Comparison of ENCODE assay signal across 8 cellular contexts in the genomic region with DNA sequence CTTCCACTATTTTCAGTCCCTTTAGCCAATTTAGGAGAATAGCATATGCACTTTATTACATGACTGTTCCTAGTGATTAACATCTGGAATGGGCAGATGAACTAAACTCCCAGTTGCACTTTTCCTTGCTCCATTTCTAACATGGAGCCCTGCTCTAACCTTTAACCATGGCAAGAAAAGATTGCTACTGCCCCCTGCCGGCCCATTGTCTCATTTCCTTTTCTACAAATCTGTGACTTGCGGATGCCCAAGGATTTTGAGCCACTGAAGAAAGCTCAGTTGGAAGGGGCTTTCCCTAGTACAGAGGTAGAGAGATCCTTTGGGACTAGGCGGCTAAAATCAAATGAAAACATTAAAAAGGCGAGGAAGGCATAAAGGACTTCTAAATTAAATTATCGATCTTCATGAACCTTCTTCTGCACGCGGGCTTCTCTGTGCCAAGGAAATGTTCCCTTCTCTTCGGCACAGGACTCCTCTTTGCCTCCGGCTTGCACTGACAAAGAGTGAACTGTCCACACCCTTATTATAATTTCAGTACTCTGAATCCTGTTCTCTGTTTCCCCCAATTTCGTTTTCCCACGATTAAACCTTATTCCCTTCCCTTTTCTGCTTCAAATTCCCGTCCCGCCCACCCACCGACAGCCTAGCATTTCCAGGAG. TPM values are rescaled to one million over a fixed set of nuclear protein-coding genes. Genes with fewer than 3 reads are reported as not detected.
DNase-seq lines count a peak whose midpoint lies in the region; ATAC-seq and TF ChIP-seq lines count a peak whose summit lies in the region.

No MANE protein-coding gene starts in this region.

- H3K27me3 ChIP-seq in H7 (ENCODE audit: control insufficient read depth, insufficient read depth, low read length): no peaks in the 10 kb centered on the region

- peak; percentile 47 for DNase-seq in D341Med (ENCODE audit: low spot score)
- DNase-seq in H7: peak; percentile 17
- DNase-seq in NCI-H446 treated with DMSO at 0.1 percent for 48 hours (lab: John Stamatoyannopoulos, UW): peak; percentile 1
- DNase-seq in activated T-cell treated with anti-CD3 and anti-CD28 coated beads for 24 hours (ENCODE audit: low read depth): peak; percentile 25
- DNase-seq in fibroblast of villous mesenchyme (ENCODE audit: low read depth): peak; percentile 54
- DNase-seq in occipital lobe (lab: John Stamatoyannopoulos, UW): peak; percentile 21
- no peak for DNase-seq in mesenteric fat pad (ENCODE audit: low spot score)

- peak overlapping the region; percentile 37 for H3K4me3 ChIP-seq in H7 (ENCODE audit: insufficient read depth, low read depth, low read length)
- H3K4me3 ChIP-seq in fibroblast of villous mesenchyme (ENCODE audit: low read depth, low read length): no peak overlapping the region

- no peak for ATAC-seq in HG03095 (IDR thresholded peaks at IDR 0.05; ENCODE audit: unreplicated experiment)

- no peaks in the 10 kb centered on the region for H3K36me3 ChIP-seq in H7 (replicated peaks; ENCODE audit: control insufficient read depth, insufficient read depth, low read length)

- peak; percentile 45 for TF ChIP-seq CTCF in fibroblast of villous mesenchyme (IDR thresholded peaks at IDR 0.05; ENCODE audit: insufficient read depth, low read depth, low read length)

RNA-seq across cellular contexts. Expression of gene GLRA2, which starts 0.6 kb away (rescaled TPM):
- not detected in 2 replicates for total RNA-seq in H7 (2014; rRNA removed; shearing (Covaris generic))
- total RNA-seq in fibroblast of villous mesenchyme (0.32 TPM in 1 of 2 replicates, not detected in the other), occipital lobe (136 TPM), mesenteric fat pad (not detected)

Comparison
In these comparisons a context has a peak if more than half of its experiments do, and no peak if none do; other contexts are left out.
1. RNA of gene GLRA2, which starts 0.6 kb away (total RNA-seq): 136 TPM in occipital lobe (single experiment); not detected in H7, 0.32 TPM in fibroblast of villous mesenchyme and not detected in mesenteric fat pad (single experiment); every median in the first group is over 100 times any median in the second.